In genomic region chr4:164952551-164952950, GRCh38 we compare ENCODE assay signal across 21 cellular contexts. TPM values are rescaled to one million over a fixed set of nuclear protein-coding genes. Genes with fewer than 3 reads are reported as not detected.
"Had no signal": no experiment of that assay in that cellular context is flagged by ENCODE, and none has a peak within 500 bp of the region (broad histone marks: within the 10 kb centered on the region; RNA-seq: fewer than 3 reads in every experiment).

No MANE protein-coding gene starts in this region.

- H3K4me1 ChIP-seq: psoas muscle had no signal

- H3K27me3 ChIP-seq: right lobe of liver, suprapubic skin, thyroid gland had no signal

- H3K4me3 ChIP-seq: dorsolateral prefrontal cortex, heart left ventricle, mucosa of descending colon, psoas muscle, right lobe of liver, suprapubic skin, thyroid gland had no signal

- DNase-seq: dorsolateral prefrontal cortex; effector CD8-positive, alpha-beta T cell; heart left ventricle; hippocampal formation; kidney glomerular epithelial cell; mucosa of descending colon; naive thymus-derived CD8-positive, alpha-beta T cell; psoas muscle; retina; right lobe of liver; stimulated activated CD4-positive, alpha-beta T cell treated with anti-CD3 and anti-CD28 coated beads, Interleukin-4, amount 100 ng/mL, for 1 hour; stimulated activated CD8-positive, alpha-beta memory T cell treated with anti-CD3 and anti-CD28 coated beads, Interleukin-4, amount 100 ng/mL, for 48 hours; stimulated activated naive CD8-positive, alpha-beta T cell treated with anti-CD3 and anti-CD28 coated beads, Interleukin-15, Interleukin-2, amounts not matched to agents 100 U/mL and 50 U/mL, for 24 hours; thyroid gland had no signal

- H3K36me3 Mint-ChIP-seq: stimulated activated effector memory CD8-positive, alpha-beta T cell treated with anti-CD3 and anti-CD28 coated beads, Interleukin-12 subunit alpha, Interleukin-12 subunit beta, amount 100 ng/mL, for 72 hours had no signal

- H3K27ac Mint-ChIP-seq: naive thymus-derived CD8-positive, alpha-beta T cell; stimulated activated effector memory CD8-positive, alpha-beta T cell treated with anti-CD3 and anti-CD28 coated beads, Interleukin-12 subunit alpha, Interleukin-12 subunit beta, amount 100 ng/mL, for 72 hours; type B pancreatic cell had no signal

- H3K36me3 ChIP-seq: heart left ventricle, neutrophil, right lobe of liver, suprapubic skin, thyroid gland had no signal

- H3K27ac ChIP-seq: dorsolateral prefrontal cortex, heart left ventricle, neutrophil, psoas muscle, right lobe of liver, suprapubic skin, thyroid gland had no signal

- H3K4me3 Mint-ChIP-seq: naive thymus-derived CD8-positive, alpha-beta T cell; stimulated activated effector memory CD8-positive, alpha-beta T cell treated with anti-CD3 and anti-CD28 coated beads, Interleukin-12 subunit alpha, Interleukin-12 subunit beta, amount 100 ng/mL, for 72 hours; type B pancreatic cell had no signal

- H3K9me3 ChIP-seq: heart left ventricle, mucosa of descending colon, neutrophil, psoas muscle, right lobe of liver, suprapubic skin, thyroid gland had no signal

- ATAC-seq: esophagus mucosa; heart left ventricle; mucosa of descending colon; naive thymus-derived CD8-positive, alpha-beta T cell; psoas muscle; right lobe of liver; stimulated activated effector memory CD8-positive, alpha-beta T cell treated with anti-CD3 and anti-CD28 coated beads, Interleukin-12 subunit alpha, Interleukin-12 subunit beta, amount 100 ng/mL, for 72 hours; stimulated activated naive CD8-positive, alpha-beta T cell treated with anti-CD3 and anti-CD28 coated beads, Interleukin-15, Interleukin-2, amounts not matched to agents 100 U/mL and 50 U/mL, for 24 hours had no signal

RNA-seq across cellular contexts. Expression of gene TRIM61, which starts 24.9 kb away (rescaled TPM):
- total RNA-seq: esophagus mucosa, glomerular endothelial cell, suprapubic skin had no signal
- polyA plus RNA-seq: neural cell had no signal
